ENCODE assay signal across 1 cellular context in the genomic region with DNA sequence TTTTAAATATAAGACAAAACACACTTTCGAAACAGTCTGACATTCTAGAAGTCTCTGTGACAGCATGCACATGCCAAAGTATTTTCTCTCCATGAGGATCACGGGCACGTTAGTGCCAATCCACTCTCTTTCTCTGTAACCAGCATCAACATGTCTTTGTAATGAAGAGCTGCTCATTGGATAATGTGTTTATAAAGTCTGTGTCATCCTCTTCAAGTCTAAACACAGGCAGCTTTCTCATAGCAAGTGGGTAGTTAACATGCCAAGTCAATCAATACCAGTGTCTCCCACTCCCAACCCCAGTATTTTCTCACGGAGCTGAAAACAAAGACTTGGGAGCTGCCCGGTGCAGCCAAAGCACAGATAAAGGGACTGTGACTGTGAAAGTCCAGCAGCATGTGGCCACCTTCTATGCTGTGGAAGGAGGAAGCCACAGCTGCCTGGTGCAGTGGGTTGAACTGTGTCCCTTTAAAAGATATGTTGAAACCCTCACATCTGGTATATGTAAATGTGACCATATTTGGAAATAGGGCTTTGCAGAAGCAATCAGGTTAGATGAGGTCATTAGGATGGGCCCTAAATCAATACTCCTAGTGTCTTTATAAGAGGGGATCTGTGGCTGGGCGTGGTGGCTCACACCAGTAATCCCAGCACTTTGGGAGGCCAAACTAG.
TF ChIP-seq lines count a peak whose summit lies in the region.

No MANE protein-coding gene starts in this region.

TF ChIP-seq in H1, 55 proteins besides CTCF, POLR2A, EP300 and RAD21:
- TF ChIP-seq USF2 (IDR thresholded peaks at IDR 0.05; ENCODE audit: low read length): no peak
- peak; percentile 24; the same call in 1 of the 2 replicates for TF ChIP-seq SRF (IDR thresholded peaks at IDR 0.05; ENCODE audit: low read depth, low read length)
